8 cellular contexts compared by ENCODE assay signal in the genomic region with DNA sequence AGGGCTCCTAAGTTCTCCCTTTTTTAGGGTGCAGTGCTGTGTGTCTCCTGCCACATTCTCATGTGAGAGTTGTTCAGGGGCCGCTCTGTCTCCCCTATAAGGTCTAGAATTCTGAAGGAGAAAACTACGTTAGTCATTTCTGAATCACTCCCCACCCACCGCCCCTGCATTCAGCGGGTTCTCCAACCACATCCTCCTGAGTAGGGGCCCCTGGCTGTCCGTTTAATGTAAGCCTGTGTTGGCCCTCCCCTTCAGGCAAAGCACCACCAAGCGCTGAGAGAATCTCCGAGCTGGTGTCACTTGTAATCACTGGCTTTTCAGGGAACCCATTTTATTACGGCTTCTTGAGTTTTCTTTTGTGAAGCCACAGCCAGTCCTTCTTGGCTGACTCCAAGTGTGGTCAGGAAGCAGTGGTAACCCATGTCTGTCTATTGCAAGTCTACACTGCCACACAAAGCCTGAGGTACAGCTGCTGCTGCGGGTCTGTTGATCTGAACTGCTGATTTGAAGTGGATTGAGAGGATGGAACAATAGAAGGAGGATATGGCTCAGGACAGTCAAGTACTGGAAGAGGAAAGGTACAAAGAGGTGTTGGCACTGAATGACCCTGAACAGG. TPM values are rescaled to one million over a fixed set of nuclear protein-coding genes. Genes with fewer than 3 reads are reported as not detected.
DNase-seq lines count a peak whose midpoint lies in the region; TF ChIP-seq lines count a peak whose summit lies in the region.

No MANE protein-coding gene starts in this region.

- H4K8ac ChIP-seq in mesendoderm (ENCODE audit: low read depth, low read length) = no peak overlapping the region

- POLR2A ChIA-PET in OCI-LY7 (lab: Charles Lee) = no interaction called here

- H3K4ac ChIP-seq in mesendoderm (ENCODE audit: low read depth, low read length) = no peak overlapping the region

- H3K36me3 ChIP-seq in mesendoderm (ENCODE audit: control insufficient read depth, insufficient read depth, low read length) = no peaks in the 10 kb centered on the region
- no peaks in the 10 kb centered on the region for H3K36me3 ChIP-seq in OCI-LY7 (ENCODE audit: insufficient read depth, low read length)

- no peak overlapping the region for H2BK120ac ChIP-seq in mesendoderm (ENCODE audit: low read depth, low read length)

- TF ChIP-seq CTCF in OCI-LY7 (conservative IDR thresholded peaks at IDR 0.05; ENCODE audit: low read length) = no peak

- intact Hi-C loops in OCI-LY7 (cut with micrococcal nuclease; ENCODE audit: unreplicated experiment) = no loop called here

- no peaks in the 10 kb centered on the region for H3K4me1 ChIP-seq in mesendoderm (ENCODE audit: control insufficient read depth, low read depth, low read length)
- no peaks in the 10 kb centered on the region for H3K4me1 ChIP-seq in OCI-LY7 (ENCODE audit: insufficient read depth, low read length, poor library complexity, severe bottlenecking)

- no peak overlapping the region for H3K9ac ChIP-seq in mesendoderm (ENCODE audit: low read length)

- H3K27ac ChIP-seq in mesendoderm (ENCODE audit: low read depth, low read length) = no peak overlapping the region
- no peak overlapping the region for H3K27ac ChIP-seq in OCI-LY7 (ENCODE audit: low read depth, low read length, poor library complexity, severe bottlenecking)

- H3K79me2 ChIP-seq in mesendoderm (ENCODE audit: control insufficient read depth, insufficient read depth, low read length) (no peaks in the 10 kb centered on the region), OCI-LY7 (ENCODE audit: insufficient read depth, low read depth, low read length) (no peaks in the 10 kb centered on the region)

- no TSS peak for BruUV-seq in OCI-LY7 (replicated peaks; lab: Mats Ljungman, UMichigan)

- in situ Hi-C loops in ACHN (cut with HindIII; ENCODE audit: low pct_ligation_motif_present, low pct_unique_long_range_greater_than_20kb, low sequenced_read_pairs) = no loop called here

- no peak overlapping the region for H4K5ac ChIP-seq in mesendoderm (ENCODE audit: low read length)

- no peaks in the 10 kb centered on the region for H4K20me1 ChIP-seq in OCI-LY7 (ENCODE audit: insufficient read depth, low read length)

- no peaks in the 10 kb centered on the region for H3K79me1 ChIP-seq in mesendoderm (ENCODE audit: low read length)

- H3K4me2 ChIP-seq in mesendoderm (ENCODE audit: low read length) (no peak overlapping the region), OCI-LY7 (ENCODE audit: low read length) (no peak overlapping the region)

- 0 out of 2 replicates have a peak, but pooled peaks cover 7% of the 10 kb centered on the region for H3K9me3 ChIP-seq in OCI-LY7 (ENCODE audit: low read length)

- H3K23ac ChIP-seq in mesendoderm (ENCODE audit: low read length) = no peak overlapping the region

- H3K4me3 ChIP-seq in GM08714 (ENCODE audit: low read length) (peak overlapping the region; percentile 25; the same call in 1 of the 2 replicates), mesendoderm (ENCODE audit: low read length) (no peak overlapping the region), OCI-LY7 (ENCODE audit: low read depth, low read length, poor library complexity, severe bottlenecking) (no peak overlapping the region)

- H2BK5ac ChIP-seq in mesendoderm (ENCODE audit: low read length) = no peak overlapping the region

- H2AFZ ChIP-seq in OCI-LY7 (ENCODE audit: low read length) = no peak overlapping the region

- H3K27me3 ChIP-seq in mesendoderm (ENCODE audit: insufficient read depth, low read length, poor library complexity) = no peaks in the 10 kb centered on the region

- no peak overlapping the region for H2BK15ac ChIP-seq in mesendoderm (replicated peaks; ENCODE audit: low read depth)

- WGBS in mesendoderm (ENCODE audit: extremely low coverage, insufficient coverage, low lambda C conversion rate) = no CpG with 5 or more reads among the region's 9 CpGs

- DNase-seq in H4 (ENCODE audit: low spot score) = peak; percentile 13
- DNase-seq in NCI-H187 treated with DMSO at 0.1 percent for 48 hours (lab: John Stamatoyannopoulos, UW) = peak; percentile 4
- peak; percentile 13 to 41 for DNase-seq in activated T-helper 1 cell treated with anti-CD3 and anti-CD28 coated beads, Interleukin-2, amount 50 U/mL, for 16 hours (ENCODE audit: low read depth in 1 of 2, low spot score in 1 of 2)
- peak; percentile 75 for DNase-seq in stimulated activated CD4-positive, alpha-beta T cell treated with anti-CD3 and anti-CD28 coated beads, Interleukin-4, amount 100 ng/mL, for 1 hour
- DNase-seq in mesendoderm = no peak
- DNase-seq in OCI-LY7 (ENCODE audit: low spot score) = no peak
- no peak for DNase-seq in ACHN

- H3K18ac ChIP-seq in mesendoderm (ENCODE audit: low read length) = no peak overlapping the region

- no peak overlapping the region for H2AK5ac ChIP-seq in mesendoderm (ENCODE audit: low read length)

- no peak overlapping the region for H3K56ac ChIP-seq in mesendoderm (ENCODE audit: low read length)

- no peaks in the 10 kb centered on the region for H3K9me2 ChIP-seq in OCI-LY7 (ENCODE audit: insufficient read depth, low read length)

- CTCF ChIA-PET in OCI-LY7 (lab: Charles Lee; ENCODE audit: unreplicated experiment) = no interaction called here

RNA-seq across cellular contexts. Expression of a gene that starts 16.9 kb away (rescaled TPM):
- 0.14 and 0.66 TPM in 2 replicates for total RNA-seq in H4 (2014; rRNA removed; shearing (Covaris generic))
- polyA plus RNA-seq in mesendoderm (2013, experiment 1 of 2) = 0.03 TPM
- polyA plus RNA-seq in mesendoderm (2013, experiment 2 of 2) = 0.06 TPM
- 0.18 and 0.54 TPM in 2 replicates for total RNA-seq in OCI-LY7 (2014; rRNA removed; shearing (Covaris generic))
- 0.09 and 0.15 TPM in 2 replicates for total RNA-seq in OCI-LY7 (2022)

RNA-seq across cellular contexts. Expression of a gene that starts 56.1 kb away (rescaled TPM):
- total RNA-seq in H4 (2014; rRNA removed; shearing (Covaris generic)) = 23.6 and 31.1 TPM in 2 replicates
- 102 TPM for polyA plus RNA-seq in mesendoderm (2013, experiment 1 of 2)
- polyA plus RNA-seq in mesendoderm (2013, experiment 2 of 2) = 103 TPM
- 61.2 and 66.1 TPM in 2 replicates for total RNA-seq in OCI-LY7 (2014; rRNA removed; shearing (Covaris generic))
- total RNA-seq in OCI-LY7 (2022) = 171 and 177 TPM in 2 replicates

Comparison
In these comparisons a context has a peak if more than half of its experiments do, and no peak if none do; other contexts are left out.
1. DNase-seq: peak in H4 (single experiment), NCI-H187 treated with DMSO at 0.1 percent for 48 hours (single experiment), activated T-helper 1 cell treated with anti-CD3 and anti-CD28 coated beads, Interleukin-2, amount 50 U/mL, for 16 hours (2 of 2) and stimulated activated CD4-positive, alpha-beta T cell treated with anti-CD3 and anti-CD28 coated beads, Interleukin-4, amount 100 ng/mL, for 1 hour (single experiment); none in mesendoderm (single experiment), OCI-LY7 (single experiment) and ACHN (single experiment).